Comparison of ENCODE assay signal across 33 cellular contexts in genomic region chr1:174028495-174028894, GRCh38.
"Had no signal": no experiment of that assay in that cellular context is flagged by ENCODE, and none has a peak within 500 bp of the region (broad histone marks: within the 10 kb centered on the region; RNA-seq: fewer than 3 reads in every experiment).

No MANE protein-coding gene starts in this region.

- ATAC-seq: activated CD8-positive, alpha-beta memory T cell treated with anti-CD3 and anti-CD28 coated beads, Interleukin-2, amount 10 ng/mL, durations not matched to agents 7 days and 5 days; Right ventricle myocardium inferior had no signal

- H3K4me1 ChIP-seq: ascending aorta had no signal

- H3K36me3 ChIP-seq: ascending aorta, MG63 had no signal

- H3K9me3 Mint-ChIP-seq: activated B cell treated with CpG ODN at 0.5 μM for 24 hours; activated CD4-positive, alpha-beta memory T cell treated with anti-CD3 and anti-CD28 coated beads, Interleukin-2, amount 10 ng/mL, durations not matched to agents 7 days and 5 days; activated naive CD8-positive, alpha-beta T cell treated with anti-CD3 and anti-CD28 coated beads for 36 hours; T-helper 1 cell treated with Interleukin-12 subunit alpha and Interleukin-12 subunit beta and Interleukin-4 antibody, amounts not matched to agents 30 μg/mL and 1 μg/mL, for 36 hours; T-helper 2 cell treated with Interferon-gamma antibody and Interleukin-4, amounts not matched to agents 5 μg/mL and 100 μg/mL, for 36 hours had no signal

- H3K27me3 Mint-ChIP-seq: activated B cell treated with CpG ODN at 0.5 μM for 24 hours; activated naive CD8-positive, alpha-beta T cell treated with anti-CD3 and anti-CD28 coated beads for 36 hours had no signal

- H2AFZ ChIP-seq: PC-9 had no signal

- H3K4me2 ChIP-seq: PC-9 had no signal

- H3K27me3 ChIP-seq: ascending aorta, MG63 had no signal

- H3K27ac Mint-ChIP-seq: activated B cell treated with CpG ODN at 0.5 μM for 24 hours; activated CD4-positive, alpha-beta memory T cell treated with anti-CD3 and anti-CD28 coated beads, Interleukin-2, amount 10 ng/mL, durations not matched to agents 7 days and 5 days; activated CD8-positive, alpha-beta memory T cell treated with anti-CD3 and anti-CD28 coated beads, Interleukin-2, amount 10 ng/mL, durations not matched to agents 7 days and 5 days; activated naive CD8-positive, alpha-beta T cell treated with anti-CD3 and anti-CD28 coated beads for 36 hours; T-helper 1 cell treated with Interleukin-12 subunit alpha and Interleukin-12 subunit beta and Interleukin-4 antibody, amounts not matched to agents 30 μg/mL and 1 μg/mL, for 36 hours; T-helper 2 cell treated with Interferon-gamma antibody and Interleukin-4, amounts not matched to agents 5 μg/mL and 100 μg/mL, for 36 hours had no signal

- H3K4me1 Mint-ChIP-seq: activated CD8-positive, alpha-beta memory T cell treated with anti-CD3 and anti-CD28 coated beads, Interleukin-2, amount 10 ng/mL, durations not matched to agents 7 days and 5 days; activated naive CD8-positive, alpha-beta T cell treated with anti-CD3 and anti-CD28 coated beads for 36 hours had no signal

- H3K4me3 ChIP-seq: ascending aorta, MG63, PC-9 had no signal

- H3K4me3 Mint-ChIP-seq: activated B cell treated with CpG ODN at 0.5 μM for 24 hours; activated CD4-positive, alpha-beta memory T cell treated with anti-CD3 and anti-CD28 coated beads, Interleukin-2, amount 10 ng/mL, durations not matched to agents 7 days and 5 days; activated CD8-positive, alpha-beta memory T cell treated with anti-CD3 and anti-CD28 coated beads, Interleukin-2, amount 10 ng/mL, durations not matched to agents 7 days and 5 days; activated naive CD8-positive, alpha-beta T cell treated with anti-CD3 and anti-CD28 coated beads for 36 hours; T-helper 1 cell treated with Interleukin-12 subunit alpha and Interleukin-12 subunit beta and Interleukin-4 antibody, amounts not matched to agents 30 μg/mL and 1 μg/mL, for 36 hours; T-helper 2 cell treated with Interferon-gamma antibody and Interleukin-4, amounts not matched to agents 5 μg/mL and 100 μg/mL, for 36 hours had no signal

- DNase-seq: activated B cell treated with CpG ODN at 0.5 μM for 24 hours; activated CD4-positive, alpha-beta memory T cell treated with anti-CD3 and anti-CD28 coated beads, Interleukin-2, amount 10 ng/mL, durations not matched to agents 7 days and 5 days; activated CD4-positive, alpha-beta T cell treated with anti-CD3 and anti-CD28 coated beads for 48 hours; activated CD4-positive, CD25-positive, alpha-beta regulatory T cell treated with anti-CD3 and anti-CD28 coated beads, Interleukin-2, amount 50 U/mL, for 72 hours; activated CD8-positive, alpha-beta memory T cell treated with anti-CD3 and anti-CD28 coated beads for 24 hours; activated CD8-positive, alpha-beta memory T cell treated with anti-CD3 and anti-CD28 coated beads, Interleukin-2, amount 10 ng/mL, durations not matched to agents 7 days and 5 days; activated CD8-positive, alpha-beta memory T cell treated with anti-CD3 and anti-CD28 coated beads, Interleukin-2, amount 50 U/mL, for 48 hours; activated effector memory CD4-positive, alpha-beta T cell treated with Interleukin-2 at 50 U/mL for 16 hours; activated naive CD4-positive, alpha-beta T cell; activated naive CD4-positive, alpha-beta T cell treated with anti-CD3 and anti-CD28 coated beads, Interleukin-2, amount 50 U/mL, for 16 hours; activated naive CD8-positive, alpha-beta T cell treated with anti-CD3 and anti-CD28 coated beads for 36 hours; activated T-cell treated with anti-CD3 and anti-CD28 coated beads, Interleukin-2, amount 50 U/mL, for 48 hours; amygdala; Kasumi-1; KG1; MG63; MV-4-11; NCI-H1092; NCI-H1436 treated with DMSO at 0.1 percent for 48 hours; NCI-H1694 treated with DMSO at 0.1 percent for 48 hours; NCI-H2029; NCI-H2171; NCI-H510A; NCI-H526; NCI-H748 treated with DMSO at 0.1 percent for 48 hours; NK-92 treated with Interleukin-12 subunit alpha and Interleukin-12 subunit beta, amount 100 ng/mL, for 24 hours; PC-9; SIG-M5 had no signal

- H3K9me3 ChIP-seq: ascending aorta had no signal

- H3K27ac ChIP-seq: ascending aorta, PC-9, RWPE1 had no signal

- H3K36me3 Mint-ChIP-seq: activated CD8-positive, alpha-beta memory T cell treated with anti-CD3 and anti-CD28 coated beads, Interleukin-2, amount 10 ng/mL, durations not matched to agents 7 days and 5 days; activated naive CD8-positive, alpha-beta T cell treated with anti-CD3 and anti-CD28 coated beads for 36 hours had no signal
